In genomic region chr21:43865471-43866181, GRCh38 we compare ENCODE assay signal across 8 cellular contexts. TPM values are rescaled to one million over a fixed set of nuclear protein-coding genes. Genes with fewer than 3 reads are reported as not detected.
DNase-seq lines count a peak whose midpoint lies in the region; ATAC-seq and TF ChIP-seq lines count a peak whose summit lies in the region.

No MANE protein-coding gene starts in this region.

- CTCF ChIA-PET in RWPE1 (lab: Yijun Ruan, JAX), result interaction anchor here (1.0 kb wide), 1 partner anchor 110 kb away, joined by 3 read pairs; no protein-coding TSS in a partner anchor

- H3K36me3 ChIP-seq in adrenal gland (replicated peaks in 1 of 2), result no peaks in the 10 kb centered on the region
- no peaks in the 10 kb centered on the region for H3K36me3 ChIP-seq in hepatocyte (replicated peaks; ENCODE audit: insufficient read depth, low read depth)
- no peaks in the 10 kb centered on the region for H3K36me3 ChIP-seq in gastrocnemius medialis

- H3K9me3 ChIP-seq in adrenal gland (replicated peaks in 1 of 3) (no peaks in the 10 kb centered on the region), hepatocyte (ENCODE audit: low read depth) (no peaks in the 10 kb centered on the region), gastrocnemius medialis (no peaks in the 10 kb centered on the region)

- DNase-seq in NCI-H345 (lab: John Stamatoyannopoulos, UW) (peak; percentile 8), NCI-H345 treated with DMSO at 0.1 percent for 48 hours (lab: John Stamatoyannopoulos, UW; ENCODE audit: unreplicated experiment) (no peak), RWPE1 (ENCODE audit: low spot score) (peak; percentile 70), adrenal gland (peak in 6 of 7 donors; percentile 41 to 64 (median 56)), hepatocyte (ENCODE audit: low spot score) (peak; percentile 65), gastrocnemius medialis (peak in 1 of 2 donors; percentile 68), NCI-H1436 (lab: John Stamatoyannopoulos, UW) (no peak)

- H4K20me1 ChIP-seq in hepatocyte (ENCODE audit: insufficient read depth, poor library complexity, severe bottlenecking), result peaks cover 23% of the 10 kb centered on the region

- TF ChIP-seq POLR2A in adrenal gland (IDR thresholded peaks at IDR 0.05) (no peak), gastrocnemius medialis (IDR thresholded peaks at IDR 0.05) (peak in 1 of 2 donors; percentile 28)

- POLR2A ChIA-PET in RWPE1 (lab: Yijun Ruan, JAX; ENCODE audit: low non-redundant PET), result no interaction called here

- no peaks in the 10 kb centered on the region for H3K27me3 ChIP-seq in adrenal gland
- no peaks in the 10 kb centered on the region for H3K27me3 ChIP-seq in hepatocyte
- H3K27me3 ChIP-seq in gastrocnemius medialis, result no peaks in the 10 kb centered on the region

- ATAC-seq in gastrocnemius medialis (peak; percentile 44 to 55), HG03097 (IDR thresholded peaks at IDR 0.05; ENCODE audit: low FRiP score, unreplicated experiment) (no peak)

- H2AFZ ChIP-seq in hepatocyte, result peak overlapping the region; percentile 60

- TF ChIP-seq CTCF in RWPE1 (conservative IDR thresholded peaks at IDR 0.05; ENCODE audit: low read depth), result no peak
- TF ChIP-seq CTCF in adrenal gland (IDR thresholded peaks at IDR 0.05), result no peak
- no peak for TF ChIP-seq CTCF in hepatocyte (IDR thresholded peaks at IDR 0.05; ENCODE audit: poor library complexity)
- TF ChIP-seq CTCF in gastrocnemius medialis (IDR thresholded peaks at IDR 0.05 in 4 of 5, conservative IDR thresholded peaks at IDR 0.05 in 1 of 5), result peak in 2 of 5 experiments; percentile 14 to 20

- no peaks in the 10 kb centered on the region for H3K9me2 ChIP-seq in hepatocyte (replicated peaks; ENCODE audit: insufficient read depth)

- intact Hi-C loops in adrenal gland (cut with DNase I), result no loop called here
- intact Hi-C loops in gastrocnemius medialis (cut with DNase I; ENCODE audit: low total_unique reads), result loop anchor here (2.0 to 5.0 kb wide), 5 partner anchors 15 to 73 kb away; no protein-coding TSS in a partner anchor

- 0 to 3% (median 1%) methylated on average over 3 to 72 of the region's 73 CpGs for WGBS in adrenal gland, 4 donors
- 7% methylated on average over 2 of the region's 73 CpGs for WGBS in hepatocyte (ENCODE audit: low lambda C conversion rate, missing lambda C conversion rate)

- in situ Hi-C loops in gastrocnemius medialis (cut with MboI; ENCODE audit: low sequenced_read_pairs in 4 of 4), result no loop called here

- peak overlapping the region; percentile 87 for H3K4me2 ChIP-seq in hepatocyte

- H3K4me3 ChIP-seq in adrenal gland, result peak overlapping the region in 3 of 4 donors; percentile 77 to 98 (median 90)
- peak overlapping the region; percentile 91 for H3K4me3 ChIP-seq in hepatocyte
- peak overlapping the region; percentile 57 to 76 (median 68) for H3K4me3 ChIP-seq in gastrocnemius medialis

- H3K27ac ChIP-seq in RWPE1 (peak overlapping the region; percentile 88), adrenal gland (peak overlapping the region; percentile 64 to 96 (median 92)), hepatocyte (peak overlapping the region; percentile 95), gastrocnemius medialis (peak overlapping the region; percentile 87 to 96 (median 92))

- H3K79me2 ChIP-seq in hepatocyte, result peaks cover 51% of the 10 kb centered on the region

- H3K4me1 ChIP-seq in adrenal gland (replicated peaks in 1 of 2) (peaks cover 11 to 31% of the 10 kb centered on the region in 2 donors), hepatocyte (ENCODE audit: insufficient read depth) (peaks cover 23% of the 10 kb centered on the region), gastrocnemius medialis (peaks cover 44 to 45% of the 10 kb centered on the region in 2 donors)

RNA-seq across cellular contexts. Expression of gene AGPAT3, which starts 0.6 kb away (rescaled TPM):
- 10 to 100 TPM; 38.5 to 88.9 (median 59.0) TPM for total RNA-seq in adrenal gland
- 10 to 100 TPM; 25.3 to 27.8 (median 26.0) TPM for polyA plus RNA-seq in adrenal gland
- 51.2 and 63.9 TPM in 2 replicates for total RNA-seq in hepatocyte
- polyA plus RNA-seq in hepatocyte, result 31.7 and 41.0 TPM in 2 replicates
- 100 to 1,000 TPM in 1 of 4 donors, 10 to 100 TPM in 3; 44.2 to 102 (median 59.3) TPM for total RNA-seq in gastrocnemius medialis

Comparison
In these comparisons a context has a peak if more than half of its experiments do, and no peak if none do; other contexts are left out.
1. DNase-seq: peak in NCI-H345 (single experiment), RWPE1 (single experiment), adrenal gland (6 of 7) and hepatocyte (single experiment); none in NCI-H345 treated with DMSO at 0.1 percent for 48 hours (single experiment) and NCI-H1436 (single experiment).
2. Peak in every context shown above with its lines, with median percentiles within 50 percentile points of each other: H3K27ac ChIP-seq and H3K4me3 ChIP-seq.